Comparison of ENCODE assay signal across 33 cellular contexts in genomic region chr4:154230723-154231122, GRCh38.
DNase-seq lines count a peak whose midpoint lies in the region; FAIRE-seq and TF ChIP-seq lines count a peak whose summit lies in the region.
"Had no signal": no experiment of that assay in that cellular context is flagged by ENCODE, and none has a peak within 500 bp of the region (broad histone marks: within the 10 kb centered on the region; RNA-seq: fewer than 3 reads in every experiment).

No MANE protein-coding gene starts in this region.

- no peaks in the 10 kb centered on the region for H3K36me3 ChIP-seq in breast epithelium
- H3K36me3 ChIP-seq in H1 (ENCODE audit: control insufficient read depth in 2 of 4, insufficient read depth in 4 of 4, low read length in 3 of 4), result no peaks in the 10 kb centered on the region
- H3K36me3 ChIP-seq: BE2C had no signal

- TF ChIP-seq CTCF in MCF 10A (IDR thresholded peaks at IDR 0.05; ENCODE audit: unreplicated experiment) (no peak), breast epithelium (IDR thresholded peaks at IDR 0.05) (no peak), H1 (IDR thresholded peaks at IDR 0.05; ENCODE audit: control extremely low read depth in 1 of 3, insufficient read depth in 1 of 3, low read depth in 1 of 3, low read length in 3 of 3) (no peak)

- no peaks in the 10 kb centered on the region for H3K79me2 ChIP-seq in H1 (ENCODE audit: control insufficient read depth in 1 of 2, insufficient read depth in 2 of 2, low read length in 2 of 2)

- CTCF ChIA-PET in MCF 10A (lab: Yijun Ruan, JAX) (no interaction called here), H1 (lab: Charles Lee; ENCODE audit: partially characterized antibody) (no interaction called here)

- no peaks in the 10 kb centered on the region for H4K20me1 ChIP-seq in H1 (replicated peaks in 1 of 2; ENCODE audit: control insufficient read depth in 1 of 2, insufficient read depth in 2 of 2, low read length in 2 of 2)
- H4K20me1 ChIP-seq: BLaER1; BLaER1 treated with 17β-estradiol and CSF1 and Interleukin-3, amounts not matched to agents 10 nM and 100 nM had no signal

- H4K5ac ChIP-seq in H1 (ENCODE audit: insufficient read length, low read depth, low read length), result no peak overlapping the region

- H4K8ac ChIP-seq in H1 (ENCODE audit: extremely low read depth, insufficient read depth, low read length), result no peak overlapping the region

- no peak for TF ChIP-seq EP300 in H1 (IDR thresholded peaks at IDR 0.05; ENCODE audit: borderline replicate concordance in 1 of 2, low read depth in 2 of 2, low read length in 2 of 2)

- H2AFZ ChIP-seq in H1 (ENCODE audit: low read length), result no peak overlapping the region

- no peak overlapping the region for H3K56ac ChIP-seq in H1 (replicated peaks; ENCODE audit: insufficient read length, low read depth, low read length)

- TF ChIP-seq RAD21 in H1 (IDR thresholded peaks at IDR 0.05 in 1 of 2, conservative IDR thresholded peaks at IDR 0.05 in 1 of 2; ENCODE audit: low read depth in 2 of 2, low read length in 2 of 2), result no peak

- peak overlapping the region; percentile 70 for H3K27ac Mint-ChIP-seq in MCF 10A (ENCODE audit: low read depth, unreplicated experiment)
- H3K27ac Mint-ChIP-seq: B cell; CD14-positive monocyte; CD4-positive, alpha-beta memory T cell; CD4-positive, alpha-beta T cell; CD4-positive, CD25-positive, alpha-beta regulatory T cell; CD8-positive, alpha-beta T cell had no signal

- FAIRE-seq in H1 (lab: Jason Lieb, UNC), result no peak
- FAIRE-seq: A204.1, A549, D721Med had no signal

- H3K4me1 ChIP-seq in breast epithelium, result no peaks in the 10 kb centered on the region
- H3K4me1 ChIP-seq in H1 (replicated peaks in 1 of 4; ENCODE audit: control insufficient read depth in 3 of 4, insufficient read depth in 4 of 4, low read length in 3 of 4), result peaks cover 0 to 6% (median 0%) of the 10 kb centered on the region in 4 experiments; a peak in 1 of 7 replicates
- H3K4me1 ChIP-seq: A549; BE2C; BLaER1; BLaER1 treated with 17β-estradiol and CSF1 and Interleukin-3, amounts not matched to agents 10 nM and 100 nM; Caco-2 had no signal

- H3K23ac ChIP-seq in H1 (ENCODE audit: insufficient read length), result no peak overlapping the region

- no peak overlapping the region for H3K4me3 Mint-ChIP-seq in MCF 10A (ENCODE audit: unreplicated experiment)
- H3K4me3 Mint-ChIP-seq: B cell; CD14-positive monocyte; CD4-positive, alpha-beta memory T cell; CD4-positive, alpha-beta T cell; CD4-positive, CD25-positive, alpha-beta regulatory T cell; CD8-positive, alpha-beta memory T cell; CD8-positive, alpha-beta T cell had no signal

- no peaks in the 10 kb centered on the region for H3K23me2 ChIP-seq in H1 (ENCODE audit: low read depth, low read length)

- H3K9me3 Mint-ChIP-seq in MCF 10A (ENCODE audit: unreplicated experiment), result no peaks in the 10 kb centered on the region
- H3K9me3 Mint-ChIP-seq: CD8-positive, alpha-beta T cell had no signal

- no peak overlapping the region for H2BK120ac ChIP-seq in H1 (replicated peaks; ENCODE audit: low read depth, low read length)

- intact Hi-C loops in MCF 10A (cut with micrococcal nuclease), result no loop called here
- intact Hi-C loops in breast epithelium (cut with DNase I; ENCODE audit: low total_unique reads), result no loop called here

- H3K36me3 Mint-ChIP-seq in MCF 10A (ENCODE audit: insufficient read depth, unreplicated experiment), result peaks cover 6% of the 10 kb centered on the region
- H3K36me3 Mint-ChIP-seq: CD14-positive monocyte; CD4-positive, alpha-beta memory T cell; CD4-positive, CD25-positive, alpha-beta regulatory T cell; CD8-positive, alpha-beta memory T cell; CD8-positive, alpha-beta T cell had no signal

- H3K79me1 ChIP-seq in H1 (ENCODE audit: low read depth, low read length), result no peaks in the 10 kb centered on the region

- H3K9me3 ChIP-seq in breast epithelium (no peaks in the 10 kb centered on the region), H1 (ENCODE audit: insufficient read depth in 2 of 2, low read depth in 1 of 2, low read length in 1 of 2) (no peaks in the 10 kb centered on the region)
- H3K9me3 ChIP-seq: A549; BE2C; BLaER1; BLaER1 treated with 17β-estradiol and CSF1 and Interleukin-3, amounts not matched to agents 10 nM and 100 nM; Caco-2 had no signal

- no TSS peak for BruUV-seq in MCF 10A (replicated peaks; lab: Mats Ljungman, UMichigan)

- no peak overlapping the region for H3K9ac ChIP-seq in H1 (replicated peaks in 1 of 4; ENCODE audit: extremely low read depth in 1 of 4, low read depth in 3 of 4, low read length in 3 of 4)
- H3K9ac ChIP-seq: BLaER1; BLaER1 treated with 17β-estradiol and CSF1 and Interleukin-3, amounts not matched to agents 10 nM and 100 nM had no signal

- TF ChIP-seq POLR2A in breast epithelium (IDR thresholded peaks at IDR 0.05) (no peak), H1 (IDR thresholded peaks at IDR 0.05; ENCODE audit: control extremely low read depth in 1 of 2, low read depth in 2 of 2, low read length in 2 of 2) (no peak)

- no peak overlapping the region for H4K91ac ChIP-seq in H1 (replicated peaks; ENCODE audit: insufficient read length, low read length)

- no peaks in the 10 kb centered on the region for H3K4me1 Mint-ChIP-seq in MCF 10A (ENCODE audit: insufficient read depth, unreplicated experiment)
- H3K4me1 Mint-ChIP-seq: B cell; CD14-positive monocyte; CD4-positive, alpha-beta memory T cell; CD4-positive, CD25-positive, alpha-beta regulatory T cell; CD8-positive, alpha-beta memory T cell had no signal

- 90% methylated on average over 3 of the region's 3 CpGs; no CpG with 5 or more reads in 1 of the 2 experiments for WGBS in H1 (ENCODE audit: extremely low coverage in 1 of 2, insufficient coverage in 1 of 2, insufficient read length in 1 of 2, insufficient replicate concordance in 2 of 2, low coverage in 1 of 2, low lambda C conversion rate in 2 of 2, missing lambda C conversion rate in 1 of 2), 2 experiments

- no peaks in the 10 kb centered on the region for H3K27me3 Mint-ChIP-seq in MCF 10A (ENCODE audit: insufficient read depth, unreplicated experiment)
- H3K27me3 Mint-ChIP-seq: CD4-positive, CD25-positive, alpha-beta regulatory T cell had no signal

- H2BK15ac ChIP-seq in H1 (ENCODE audit: low read length), result no peak overlapping the region

- H3K18ac ChIP-seq in H1 (ENCODE audit: extremely low read depth, low read length), result no peak overlapping the region

- H3K27ac ChIP-seq in breast epithelium, result no peak overlapping the region
- H3K27ac ChIP-seq in H1 (ENCODE audit: low read depth, low read length), result no peak overlapping the region
- H3K27ac ChIP-seq: 22Rv1; A549; BLaER1; BLaER1 treated with 17β-estradiol and CSF1 and Interleukin-3, amounts not matched to agents 10 nM and 100 nM; C4-2B had no signal

- POLR2A ChIA-PET in MCF 10A (lab: Yijun Ruan, JAX), result no interaction called here
- POLR2A ChIA-PET in H1 (lab: Charles Lee; ENCODE audit: partially characterized antibody), result no interaction called here

- H3K4me3 ChIP-seq in breast epithelium (no peak overlapping the region), H1 (ENCODE audit: extremely low read depth in 1 of 4, insufficient read depth in 2 of 4, low read depth in 3 of 4, low read length in 4 of 4) (no peak overlapping the region)
- H3K4me3 ChIP-seq: A549; BLaER1; BLaER1 treated with 17β-estradiol and CSF1 and Interleukin-3, amounts not matched to agents 10 nM and 100 nM had no signal

- H2BK5ac ChIP-seq in H1 (ENCODE audit: low read depth, low read length), result no peak overlapping the region

- no peak overlapping the region for H3K4me2 ChIP-seq in H1 (ENCODE audit: insufficient read depth in 1 of 2, low read depth in 2 of 2, low read length in 2 of 2)
- H3K4me2 ChIP-seq: A549; BLaER1; BLaER1 treated with 17β-estradiol and CSF1 and Interleukin-3, amounts not matched to agents 10 nM and 100 nM had no signal

- no peaks in the 10 kb centered on the region for H3K27me3 ChIP-seq in breast epithelium
- no peaks in the 10 kb centered on the region for H3K27me3 ChIP-seq in H1 (replicated peaks in 1 of 4; ENCODE audit: control insufficient read depth in 3 of 4, extremely low read depth in 1 of 4, insufficient read depth in 3 of 4, low read length in 3 of 4)
- H3K27me3 ChIP-seq: BE2C; BLaER1; BLaER1 treated with 17β-estradiol and CSF1 and Interleukin-3, amounts not matched to agents 10 nM and 100 nM had no signal

- DNase-seq in MCF 10A (ENCODE audit: unreplicated experiment) (no peak), breast epithelium (ENCODE audit: low spot score in 2 of 2) (no peak), H1 (ENCODE audit: low read depth in 1 of 2, low spot score in 2 of 2) (no peak), amygdala (lab: John Stamatoyannopoulos, UW) (no peak)
- DNase-seq: 8988T; ACHN; AML-193; BE2C; C1 segment of cervical spinal cord; Caco-2; Calu3; CD4-positive, alpha-beta memory T cell; CD4-positive, alpha-beta T cell; CD4-positive, CD25-positive, alpha-beta regulatory T cell; CD8-positive, alpha-beta memory T cell; CD8-positive, alpha-beta T cell; COR-L47; DMS 273 treated with DMSO at 0.1 percent for 48 hours; DMS153; DMS53; DMS79; DMS79 treated with DMSO at 0.1 percent for 48 hours; DND-41; EL had no signal

- no peak overlapping the region for H2BK12ac ChIP-seq in H1 (ENCODE audit: low read depth, low read length)

- no peak overlapping the region for H2AK5ac ChIP-seq in H1 (ENCODE audit: low read depth, low read length)

- H3K14ac ChIP-seq in H1 (ENCODE audit: insufficient read length), result no peak overlapping the region

- H2BK20ac ChIP-seq in H1 (ENCODE audit: low read length), result no peak overlapping the region

- no peak overlapping the region for H3K4ac ChIP-seq in H1 (replicated peaks; ENCODE audit: insufficient read length, low read depth, low read length)

TF ChIP-seq in H1, 55 proteins besides CTCF, POLR2A, EP300 and RAD21 (continues in another document):
- no peak for TF ChIP-seq POU5F1 (IDR thresholded peaks at IDR 0.05; ENCODE audit: low read depth, low read length)
